In genomic region chr12:95614384-95614982, GRCh38 we compare ENCODE assay signal across 15 cellular contexts.
A peak's percentile ranks its signal among the peaks of the same experiment; 100 is the strongest.
DNase-seq lines count a peak whose midpoint lies in the region; ATAC-seq and TF ChIP-seq lines count a peak whose summit lies in the region.
"Had no signal": no experiment of that assay in that cellular context is flagged by ENCODE, and none has a peak within 500 bp of the region (broad histone marks: within the 10 kb centered on the region; RNA-seq: fewer than 3 reads in every experiment).

No MANE protein-coding gene starts in this region.

- peak overlapping the region in 3 of 4 donors; percentile 34 to 43 (median 40) for H3K27ac ChIP-seq in body of pancreas
- H3K27ac ChIP-seq in heart left ventricle: peak overlapping the region in 8 of 12 donors; percentile 11 to 73 (median 50)
- peak overlapping the region; percentile 26 to 36 for H3K27ac ChIP-seq in right atrium auricular region
- H3K27ac ChIP-seq: A549, C4-2B had no signal

- H3K9me3 ChIP-seq in body of pancreas: no peaks in the 10 kb centered on the region
- no peaks in the 10 kb centered on the region for H3K9me3 ChIP-seq in heart left ventricle
- H3K9me3 ChIP-seq in right atrium auricular region: no peaks in the 10 kb centered on the region
- H3K9me3 ChIP-seq: A549, BE2C had no signal

- intact Hi-C loops in body of pancreas (cut with DNase I) (no loop called here), heart left ventricle (cut with DNase I) (loop anchor here in 1 of 10 donors (2.0 kb wide), 1 partner anchor 32 kb away; no protein-coding TSS in a partner anchor), lower leg skin (cut with DNase I; ENCODE audit: low total_unique reads) (no loop called here)

- H3K4me3 ChIP-seq in body of pancreas: no peak overlapping the region
- no peak overlapping the region for H3K4me3 ChIP-seq in heart left ventricle
- H3K4me3 ChIP-seq in right atrium auricular region: no peak overlapping the region
- H3K4me3 ChIP-seq in lower leg skin (ENCODE audit: low read depth, poor library complexity, severe bottlenecking): no peak overlapping the region
- H3K4me3 ChIP-seq: A549, GM23338 had no signal

- H3K36me3 ChIP-seq in body of pancreas (replicated peaks in 1 of 2; ENCODE audit: insufficient read depth in 1 of 2, low read depth in 2 of 2) (no peaks in the 10 kb centered on the region), heart left ventricle (no peaks in the 10 kb centered on the region), right atrium auricular region (no peaks in the 10 kb centered on the region)
- H3K36me3 ChIP-seq: BE2C had no signal

- peak; percentile 45 to 73 (median 60) for DNase-seq in body of pancreas
- DNase-seq in heart left ventricle: peak in 4 of 5 donors; percentile 61 to 69 (median 64)
- no peak for DNase-seq in right atrium auricular region (ENCODE audit: low spot score)
- DNase-seq in lower leg skin (ENCODE audit: low spot score in 2 of 2): no peak
- no peak for DNase-seq in NCI-H748 (lab: John Stamatoyannopoulos, UW; ENCODE audit: unreplicated experiment)
- DNase-seq: BE2C; CD8-positive, alpha-beta T cell; COR-L47; DND-41; GDM1; H7 had no signal

- TF ChIP-seq POLR2A in body of pancreas (IDR thresholded peaks at IDR 0.05): no peak
- no peak for TF ChIP-seq POLR2A in heart left ventricle (IDR thresholded peaks at IDR 0.05)
- no peak for TF ChIP-seq POLR2A in lower leg skin (IDR thresholded peaks at IDR 0.05)

- H3K27me3 ChIP-seq in body of pancreas (no peaks in the 10 kb centered on the region), heart left ventricle (no peaks in the 10 kb centered on the region), right atrium auricular region (no peaks in the 10 kb centered on the region)

- ATAC-seq in body of pancreas (peak; percentile 60), heart left ventricle (peak; percentile 83 to 92 (median 90)), HG03520 (IDR thresholded peaks at IDR 0.05; ENCODE audit: unreplicated experiment) (no peak)
- ATAC-seq: A549; CD8-positive, alpha-beta T cell; GM23338 had no signal

- TF ChIP-seq CTCF in body of pancreas (IDR thresholded peaks at IDR 0.05): no peak
- no peak for TF ChIP-seq CTCF in heart left ventricle (IDR thresholded peaks at IDR 0.05)
- no peak for TF ChIP-seq CTCF in right atrium auricular region (IDR thresholded peaks at IDR 0.05)
- TF ChIP-seq CTCF in lower leg skin (IDR thresholded peaks at IDR 0.05): no peak

- 29 to 34% methylated on average over 2 of the region's 2 CpGs for WGBS in body of pancreas, 2 donors
- WGBS in heart left ventricle, 4 donors: 23 to 36% (median 28%) methylated on average over 2 of the region's 2 CpGs
- 95 to 99% methylated on average over 2 of the region's 2 CpGs for WGBS in lower leg skin, 2 donors

- peaks cover 46% of the 10 kb centered on the region for H3K4me1 ChIP-seq in body of pancreas
- H3K4me1 ChIP-seq in heart left ventricle: peaks cover 0 to 29% (median 13%) of the 10 kb centered on the region in 12 donors
- peaks cover 0 to 5% of the 10 kb centered on the region in 2 donors for H3K4me1 ChIP-seq in right atrium auricular region
- H3K4me1 ChIP-seq: BE2C had no signal

Comparison
In these comparisons a context has a peak if more than half of its experiments do, and no peak if none do; other contexts are left out.
1. DNase-seq: peak in body of pancreas (4 of 4) and heart left ventricle (4 of 5); none in right atrium auricular region (single experiment), lower leg skin (0 of 2) and NCI-H748 (single experiment).
2. Peak in every context shown above with its lines, with median percentiles within 50 percentile points of each other: H3K27ac ChIP-seq.